In genomic region chr2:85732467-85733120, GRCh38 we compare ENCODE assay signal across 36 cellular contexts. TPM values are rescaled to one million over a fixed set of nuclear protein-coding genes. Genes with fewer than 3 reads are reported as not detected.
DNase-seq lines count a peak whose midpoint lies in the region; ATAC-seq, FAIRE-seq and TF ChIP-seq lines count a peak whose summit lies in the region.
"Had no signal": no experiment of that assay in that cellular context is flagged by ENCODE, and none has a peak within 500 bp of the region (broad histone marks: within the 10 kb centered on the region; RNA-seq: fewer than 3 reads in every experiment).

No MANE protein-coding gene starts in this region.

- peaks cover 59% of the 10 kb centered on the region for H3K4me1 Mint-ChIP-seq in HFFc6 (ENCODE audit: low read depth)
- H3K4me1 Mint-ChIP-seq in chondrocyte (ENCODE audit: low read depth), result no peaks in the 10 kb centered on the region
- peaks cover 27% of the 10 kb centered on the region for H3K4me1 Mint-ChIP-seq in neural crest cell
- peaks cover 11% of the 10 kb centered on the region for H3K4me1 Mint-ChIP-seq in stimulated activated effector memory CD8-positive, alpha-beta T cell treated with anti-CD3 and anti-CD28 coated beads, Interleukin-12 subunit alpha, Interleukin-12 subunit beta, amount 100 ng/mL, for 72 hours

- no peaks in the 10 kb centered on the region for H3K27me3 ChIP-seq in brain microvascular endothelial cell (replicated peaks)
- H3K27me3 ChIP-seq: adrenal gland; BLaER1 treated with 17β-estradiol and CSF1 and Interleukin-3, amounts not matched to agents 10 nM and 100 nM; MG63; testis had no signal

- H3K27ac Mint-ChIP-seq in HFFc6 (0 out of 2 replicates have a peak overlapping the region, but pooled peaks have one; percentile 14), chondrocyte (ENCODE audit: unreplicated experiment) (no peak overlapping the region), neural crest cell (ENCODE audit: unreplicated experiment) (peak overlapping the region; percentile 57)
- no peak overlapping the region for H3K27ac Mint-ChIP-seq in stimulated activated effector memory CD8-positive, alpha-beta T cell treated with anti-CD3 and anti-CD28 coated beads, Interleukin-12 subunit alpha, Interleukin-12 subunit beta, amount 100 ng/mL, for 72 hours
- H3K27ac Mint-ChIP-seq: effector memory CD8-positive, alpha-beta T cell; T-helper 2 cell treated with Interferon-gamma antibody and Interleukin-4, amounts not matched to agents 5 μg/mL and 100 μg/mL, for 36 hours had no signal

- in situ Hi-C loops in brain microvascular endothelial cell (cut with HindIII; ENCODE audit: low pct_ligation_motif_present, low sequenced_read_pairs), result no loop called here

- DNase-seq in HFFc6, result no peak
- peak; percentile 62 for DNase-seq in chondrocyte (ENCODE audit: low spot score)
- DNase-seq in neural crest cell (ENCODE audit: low read depth, low spot score), result no peak
- no peak for DNase-seq in globus pallidus (ENCODE audit: low spot score)
- no peak for DNase-seq in stimulated activated effector memory CD8-positive, alpha-beta T cell treated with anti-CD3 and anti-CD28 coated beads, Interleukin-12 subunit alpha, Interleukin-12 subunit beta, amount 100 ng/mL, for 72 hours (ENCODE audit: low spot score in 2 of 2)
- no peak for DNase-seq in GM12892 (ENCODE audit: insufficient read length)
- DNase-seq in brain microvascular endothelial cell, result no peak
- DNase-seq: activated CD4-positive, alpha-beta T cell treated with anti-CD3 and anti-CD28 coated beads for 48 hours; activated naive CD4-positive, alpha-beta T cell; activated T-cell treated with anti-CD3 and anti-CD28 coated beads, Interleukin-2, amount 50 U/mL, for 4 hours; adrenal gland; COR-L47; effector memory CD8-positive, alpha-beta T cell; erythroblast; foreskin keratinocyte; KBM-7; MG63; NCI-H2029 treated with DMSO at 0.1 percent for 48 hours; NCI-H2227 treated with DMSO at 0.1 percent for 48 hours; NCI-H69; occipital lobe; Right ventricle myocardium superior; stimulated activated CD4-positive, alpha-beta T cell treated with anti-CD3 and anti-CD28 coated beads, Interleukin-12 subunit alpha, Interleukin-12 subunit beta, amount 100 ng/mL, for 4 hours; stimulated activated CD4-positive, alpha-beta T cell treated with anti-CD3 and anti-CD28 coated beads, Interleukin-4, amount 100 ng/mL, for 1 hour; testis had no signal

- H3K27me3 Mint-ChIP-seq in HFFc6 (ENCODE audit: insufficient read depth) (peaks cover 1% of the 10 kb centered on the region; the same call in 1 of the 2 replicates), chondrocyte (ENCODE audit: low read depth) (peaks cover 42% of the 10 kb centered on the region), neural crest cell (ENCODE audit: low read depth) (peaks cover 9% of the 10 kb centered on the region)

- H3K36me3 ChIP-seq in brain microvascular endothelial cell (replicated peaks), result no peaks in the 10 kb centered on the region
- H3K36me3 ChIP-seq: adrenal gland; BLaER1 treated with 17β-estradiol and CSF1 and Interleukin-3, amounts not matched to agents 10 nM and 100 nM; MG63 had no signal

- no peak overlapping the region for H3K4me3 ChIP-seq in brain microvascular endothelial cell (ENCODE audit: low read depth, low read length)
- H3K4me3 ChIP-seq: adrenal gland; BLaER1 treated with 17β-estradiol and CSF1 and Interleukin-3, amounts not matched to agents 10 nM and 100 nM; MG63; testis had no signal

- FAIRE-seq in GM12892 (lab: Jason Lieb, UNC), result no peak
- FAIRE-seq: colon, G401.6, GM19239, H54 had no signal

- TF ChIP-seq POLR2A in GM12892 (IDR thresholded peaks at IDR 0.05; ENCODE audit: low read depth, low read length), result no peak

- H3K27ac ChIP-seq in temporal lobe (ENCODE audit: low read depth, low read length), result peak overlapping the region; percentile 5
- H3K27ac ChIP-seq in brain microvascular endothelial cell, result no peak overlapping the region
- H3K27ac ChIP-seq: adrenal gland; BLaER1 treated with 17β-estradiol and CSF1 and Interleukin-3, amounts not matched to agents 10 nM and 100 nM; foreskin keratinocyte; testis had no signal

- TF ChIP-seq CTCF in HFFc6 (IDR thresholded peaks at IDR 0.05) (no peak), chondrocyte (IDR thresholded peaks at IDR 0.05) (no peak), neural crest cell (conservative IDR thresholded peaks at IDR 0.05) (no peak), brain microvascular endothelial cell (IDR thresholded peaks at IDR 0.05; ENCODE audit: low read depth, low read length, missing control alignments) (no peak)

- H3K36me3 Mint-ChIP-seq in HFFc6 (ENCODE audit: low read depth), result 0 out of 2 replicates have a peak, but pooled peaks cover 6% of the 10 kb centered on the region
- H3K36me3 Mint-ChIP-seq in chondrocyte (ENCODE audit: low read depth), result peaks cover 1% of the 10 kb centered on the region
- H3K36me3 Mint-ChIP-seq in neural crest cell (ENCODE audit: low read depth), result no peaks in the 10 kb centered on the region
- no peaks in the 10 kb centered on the region for H3K36me3 Mint-ChIP-seq in stimulated activated effector memory CD8-positive, alpha-beta T cell treated with anti-CD3 and anti-CD28 coated beads, Interleukin-12 subunit alpha, Interleukin-12 subunit beta, amount 100 ng/mL, for 72 hours

- no peak overlapping the region for H3K4me3 Mint-ChIP-seq in HFFc6
- no peak overlapping the region for H3K4me3 Mint-ChIP-seq in chondrocyte (ENCODE audit: unreplicated experiment)
- H3K4me3 Mint-ChIP-seq in neural crest cell, result no peak overlapping the region
- no peak overlapping the region for H3K4me3 Mint-ChIP-seq in stimulated activated effector memory CD8-positive, alpha-beta T cell treated with anti-CD3 and anti-CD28 coated beads, Interleukin-12 subunit alpha, Interleukin-12 subunit beta, amount 100 ng/mL, for 72 hours
- H3K4me3 Mint-ChIP-seq: activated T-cell treated with anti-CD3 and anti-CD28 coated beads, Interleukin-2, amount 50 U/mL, for 4 hours; effector memory CD8-positive, alpha-beta T cell; T-helper 2 cell treated with Interferon-gamma antibody and Interleukin-4, amounts not matched to agents 5 μg/mL and 100 μg/mL, for 36 hours had no signal

- H3K9me3 Mint-ChIP-seq in HFFc6 (no peaks in the 10 kb centered on the region), chondrocyte (ENCODE audit: low read depth) (no peaks in the 10 kb centered on the region), neural crest cell (no peaks in the 10 kb centered on the region)
- H3K9me3 Mint-ChIP-seq in stimulated activated effector memory CD8-positive, alpha-beta T cell treated with anti-CD3 and anti-CD28 coated beads, Interleukin-12 subunit alpha, Interleukin-12 subunit beta, amount 100 ng/mL, for 72 hours, result no peaks in the 10 kb centered on the region
- H3K9me3 Mint-ChIP-seq: activated T-cell treated with anti-CD3 and anti-CD28 coated beads, Interleukin-2, amount 50 U/mL, for 4 hours; effector memory CD8-positive, alpha-beta T cell; T-helper 2 cell treated with Interferon-gamma antibody and Interleukin-4, amounts not matched to agents 5 μg/mL and 100 μg/mL, for 36 hours had no signal

- no peak for ATAC-seq in stimulated activated effector memory CD8-positive, alpha-beta T cell treated with anti-CD3 and anti-CD28 coated beads, Interleukin-12 subunit alpha, Interleukin-12 subunit beta, amount 100 ng/mL, for 72 hours
- ATAC-seq: activated T-cell treated with anti-CD3 and anti-CD28 coated beads, Interleukin-2, amount 50 U/mL, for 4 hours; effector memory CD8-positive, alpha-beta T cell; foreskin keratinocyte; left colon had no signal

RNA-seq across cellular contexts. Expression of gene ATOH8, which starts 21.2 kb away (rescaled TPM):
- total RNA-seq in HFFc6 (2021; fragmentation: NEBNext Ultra II Directional; extraction: Animal tissue kit (Norgen Biotek cat#: 25700)), result 10 to 100 TPM; 34.4 to 53.0 (median 45.5) TPM
- 2.2 to 10.3 TPM (median 2.7 TPM) in 3 replicates for total RNA-seq in chondrocyte
- total RNA-seq in neural crest cell, result 6.9 and 7.7 TPM in 2 replicates
- total RNA-seq in temporal lobe, result 1.7 TPM
- polyA plus RNA-seq in GM12892 (2012; ENCODE audit: missing spikeins), result not detected
- total RNA-seq: activated T-cell treated with anti-CD3 and anti-CD28 coated beads, Interleukin-2, amount 50 U/mL, for 4 hours; foreskin keratinocyte had no signal
- polyA plus RNA-seq: foreskin keratinocyte had no signal

RNA-seq across cellular contexts. Expression of gene GNLY, which starts 38.4 kb away (rescaled TPM):
- not detected for total RNA-seq in HFFc6 (2021; fragmentation: NEBNext Ultra II Directional; extraction: Animal tissue kit (Norgen Biotek cat#: 25700))
- total RNA-seq in chondrocyte, result not detected in 3 replicates
- not detected in 2 replicates for total RNA-seq in neural crest cell
- total RNA-seq in temporal lobe, result not detected
- polyA plus RNA-seq in GM12892 (2012; ENCODE audit: missing spikeins), result not detected
- total RNA-seq: foreskin keratinocyte, HT1080, occipital lobe, renal cortical epithelial cell had no signal
- polyA plus RNA-seq: AG04450, foreskin keratinocyte had no signal

Comparison
In these comparisons a context has a peak if more than half of its experiments do, and no peak if none do; other contexts are left out.
1. H3K27ac Mint-ChIP-seq: peak in HFFc6 (single experiment) and neural crest cell (single experiment); none in chondrocyte (single experiment) and stimulated activated effector memory CD8-positive, alpha-beta T cell treated with anti-CD3 and anti-CD28 coated beads, Interleukin-12 subunit alpha, Interleukin-12 subunit beta, amount 100 ng/mL, for 72 hours (single experiment).